Comparison of ENCODE assay signal across 1 cellular context in genomic region chr5:173094012-173094661, GRCh38.
TF ChIP-seq lines count a peak whose summit lies in the region.

No MANE protein-coding gene starts in this region.

TF ChIP-seq in HEK293, 187 proteins besides CTCF, POLR2A, EP300 and RAD21 (continued from another document):
- TF ChIP-seq, protein P1, sequence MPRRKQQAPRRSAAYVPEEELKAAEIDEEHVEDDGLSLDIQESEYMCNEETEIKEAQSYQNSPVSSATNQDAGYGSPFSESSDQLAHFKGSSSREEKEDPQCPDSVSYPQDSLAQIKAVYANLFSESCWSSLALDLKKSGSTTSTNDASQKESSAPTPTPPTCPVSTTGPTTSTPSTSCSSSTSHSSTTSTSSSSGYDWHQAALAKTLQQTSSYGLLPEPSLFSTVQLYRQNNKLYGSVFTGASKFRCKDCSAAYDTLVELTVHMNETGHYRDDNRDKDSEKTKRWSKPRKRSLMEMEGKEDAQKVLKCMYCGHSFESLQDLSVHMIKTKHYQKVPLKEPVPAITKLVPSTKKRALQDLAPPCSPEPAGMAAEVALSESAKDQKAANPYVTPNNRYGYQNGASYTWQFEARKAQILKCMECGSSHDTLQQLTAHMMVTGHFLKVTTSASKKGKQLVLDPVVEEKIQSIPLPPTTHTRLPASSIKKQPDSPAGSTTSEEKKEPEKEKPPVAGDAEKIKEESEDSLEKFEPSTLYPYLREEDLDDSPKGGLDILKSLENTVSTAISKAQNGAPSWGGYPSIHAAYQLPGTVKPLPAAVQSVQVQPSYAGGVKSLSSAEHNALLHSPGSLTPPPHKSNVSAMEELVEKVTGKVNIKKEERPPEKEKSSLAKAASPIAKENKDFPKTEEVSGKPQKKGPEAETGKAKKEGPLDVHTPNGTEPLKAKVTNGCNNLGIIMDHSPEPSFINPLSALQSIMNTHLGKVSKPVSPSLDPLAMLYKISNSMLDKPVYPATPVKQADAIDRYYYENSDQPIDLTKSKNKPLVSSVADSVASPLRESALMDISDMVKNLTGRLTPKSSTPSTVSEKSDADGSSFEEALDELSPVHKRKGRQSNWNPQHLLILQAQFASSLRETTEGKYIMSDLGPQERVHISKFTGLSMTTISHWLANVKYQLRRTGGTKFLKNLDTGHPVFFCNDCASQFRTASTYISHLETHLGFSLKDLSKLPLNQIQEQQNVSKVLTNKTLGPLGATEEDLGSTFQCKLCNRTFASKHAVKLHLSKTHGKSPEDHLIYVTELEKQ (tag by site-specific recombination; IDR thresholded peaks at IDR 0.05; ENCODE audit: borderline replicate concordance), result no peak
- TF ChIP-seq ZNF654 (tag by site-specific recombination; IDR thresholded peaks at IDR 0.05; ENCODE audit: low read depth) (no peak), ZFP37 (tag by site-specific recombination; IDR thresholded peaks at IDR 0.05) (0 out of 2 replicates have a peak, but pooled peaks have one; percentile 42), OSR2 (tag by site-specific recombination; IDR thresholded peaks at IDR 0.05) (peak; percentile 68; the same call in 1 of the 2 replicates), ZNF18 (tag by site-specific recombination; IDR thresholded peaks at IDR 0.05) (peak; percentile 59; the same call in 1 of the 2 replicates), ZNF692 (tag by site-specific recombination; IDR thresholded peaks at IDR 0.05) (peak; percentile 43; the same call in 1 of the 2 replicates), ZXDB (tag by site-specific recombination; IDR thresholded peaks at IDR 0.05) (0 out of 2 replicates have a peak, but pooled peaks have one; percentile 54), ZNF621 (tag by site-specific recombination; IDR thresholded peaks at IDR 0.05) (peak; percentile 65; the same call in 1 of the 2 replicates), ZNF2 (tag by site-specific recombination; IDR thresholded peaks at IDR 0.05) (no peak), ZEB2 (tag by site-specific recombination; IDR thresholded peaks at IDR 0.05) (peak; percentile 69), ZBTB17 (tag by site-specific recombination; IDR thresholded peaks at IDR 0.05) (peak; percentile 85), HIC1 (tag by site-specific recombination; IDR thresholded peaks at IDR 0.05) (0 out of 2 replicates have a peak, but pooled peaks have one; percentile 62), ZNF558 (tag by site-specific recombination; IDR thresholded peaks at IDR 0.05) (peak; percentile 75), SCRT1 (tag by site-specific recombination; IDR thresholded peaks at IDR 0.05; ENCODE audit: borderline replicate concordance) (peak; percentile 76; the same call in 1 of the 2 replicates), HOXD13 (CRISPR knock-in tag; IDR thresholded peaks at IDR 0.05; ENCODE audit: borderline replicate concordance) (0 out of 2 replicates have a peak, but pooled peaks have one; percentile 39), BCL11A (tag by site-specific recombination; IDR thresholded peaks at IDR 0.05; ENCODE audit: low read depth) (peak; percentile 27; the same call in 1 of the 2 replicates), SP7 (tag by site-specific recombination; IDR thresholded peaks at IDR 0.05) (peak; percentile 49; the same call in 1 of the 2 replicates), ZNF146 (tag by site-specific recombination; IDR thresholded peaks at IDR 0.05) (peak; percentile 82), GLIS2 (tag by site-specific recombination; IDR thresholded peaks at IDR 0.05) (no peak), KLF8 (tag by site-specific recombination; IDR thresholded peaks at IDR 0.05) (peak; percentile 58), KLF10 (tag by site-specific recombination; IDR thresholded peaks at IDR 0.05) (peak; percentile 58), ZNF664 (tag by site-specific recombination; IDR thresholded peaks at IDR 0.05) (peak; percentile 36; the same call in 1 of the 2 replicates)
- TF ChIP-seq, protein P2, sequence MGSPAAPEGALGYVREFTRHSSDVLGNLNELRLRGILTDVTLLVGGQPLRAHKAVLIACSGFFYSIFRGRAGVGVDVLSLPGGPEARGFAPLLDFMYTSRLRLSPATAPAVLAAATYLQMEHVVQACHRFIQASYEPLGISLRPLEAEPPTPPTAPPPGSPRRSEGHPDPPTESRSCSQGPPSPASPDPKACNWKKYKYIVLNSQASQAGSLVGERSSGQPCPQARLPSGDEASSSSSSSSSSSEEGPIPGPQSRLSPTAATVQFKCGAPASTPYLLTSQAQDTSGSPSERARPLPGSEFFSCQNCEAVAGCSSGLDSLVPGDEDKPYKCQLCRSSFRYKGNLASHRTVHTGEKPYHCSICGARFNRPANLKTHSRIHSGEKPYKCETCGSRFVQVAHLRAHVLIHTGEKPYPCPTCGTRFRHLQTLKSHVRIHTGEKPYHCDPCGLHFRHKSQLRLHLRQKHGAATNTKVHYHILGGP (tag by site-specific recombination; IDR thresholded peaks at IDR 0.05), result peak; percentile 54
- TF ChIP-seq, protein P3, sequence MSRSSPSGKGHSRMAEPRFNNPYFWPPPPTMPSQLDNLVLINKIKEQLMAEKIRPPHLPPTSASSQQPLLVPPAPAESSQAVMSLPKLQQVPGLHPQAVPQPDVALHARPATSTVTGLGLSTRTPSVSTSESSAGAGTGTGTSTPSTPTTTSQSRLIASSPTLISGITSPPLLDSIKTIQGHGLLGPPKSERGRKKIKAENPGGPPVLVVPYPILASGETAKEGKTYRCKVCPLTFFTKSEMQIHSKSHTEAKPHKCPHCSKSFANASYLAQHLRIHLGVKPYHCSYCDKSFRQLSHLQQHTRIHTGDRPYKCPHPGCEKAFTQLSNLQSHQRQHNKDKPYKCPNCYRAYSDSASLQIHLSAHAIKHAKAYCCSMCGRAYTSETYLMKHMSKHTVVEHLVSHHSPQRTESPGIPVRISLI (tag by site-specific recombination; IDR thresholded peaks at IDR 0.05), result peak; percentile 67
- TF ChIP-seq, protein P4, sequence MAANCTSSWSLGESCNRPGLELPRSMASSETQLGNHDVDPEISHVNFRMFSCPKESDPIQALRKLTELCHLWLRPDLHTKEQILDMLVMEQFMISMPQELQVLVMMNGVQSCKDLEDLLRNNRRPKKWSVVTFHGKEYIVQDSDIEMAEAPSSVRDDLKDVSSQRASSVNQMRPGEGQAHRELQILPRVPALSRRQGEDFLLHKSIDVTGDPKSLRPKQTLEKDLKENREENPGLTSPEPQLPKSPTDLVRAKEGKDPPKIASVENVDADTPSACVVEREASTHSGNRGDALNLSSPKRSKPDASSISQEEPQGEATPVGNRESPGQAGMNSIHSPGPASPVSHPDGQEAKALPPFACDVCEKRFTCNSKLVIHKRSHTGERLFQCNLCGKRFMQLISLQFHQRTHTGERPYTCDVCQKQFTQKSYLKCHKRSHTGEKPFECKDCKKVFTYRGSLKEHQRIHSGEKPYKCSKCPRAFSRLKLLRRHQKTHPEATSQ (tag by site-specific recombination; IDR thresholded peaks at IDR 0.05), result no peak
- TF ChIP-seq, protein P5, sequence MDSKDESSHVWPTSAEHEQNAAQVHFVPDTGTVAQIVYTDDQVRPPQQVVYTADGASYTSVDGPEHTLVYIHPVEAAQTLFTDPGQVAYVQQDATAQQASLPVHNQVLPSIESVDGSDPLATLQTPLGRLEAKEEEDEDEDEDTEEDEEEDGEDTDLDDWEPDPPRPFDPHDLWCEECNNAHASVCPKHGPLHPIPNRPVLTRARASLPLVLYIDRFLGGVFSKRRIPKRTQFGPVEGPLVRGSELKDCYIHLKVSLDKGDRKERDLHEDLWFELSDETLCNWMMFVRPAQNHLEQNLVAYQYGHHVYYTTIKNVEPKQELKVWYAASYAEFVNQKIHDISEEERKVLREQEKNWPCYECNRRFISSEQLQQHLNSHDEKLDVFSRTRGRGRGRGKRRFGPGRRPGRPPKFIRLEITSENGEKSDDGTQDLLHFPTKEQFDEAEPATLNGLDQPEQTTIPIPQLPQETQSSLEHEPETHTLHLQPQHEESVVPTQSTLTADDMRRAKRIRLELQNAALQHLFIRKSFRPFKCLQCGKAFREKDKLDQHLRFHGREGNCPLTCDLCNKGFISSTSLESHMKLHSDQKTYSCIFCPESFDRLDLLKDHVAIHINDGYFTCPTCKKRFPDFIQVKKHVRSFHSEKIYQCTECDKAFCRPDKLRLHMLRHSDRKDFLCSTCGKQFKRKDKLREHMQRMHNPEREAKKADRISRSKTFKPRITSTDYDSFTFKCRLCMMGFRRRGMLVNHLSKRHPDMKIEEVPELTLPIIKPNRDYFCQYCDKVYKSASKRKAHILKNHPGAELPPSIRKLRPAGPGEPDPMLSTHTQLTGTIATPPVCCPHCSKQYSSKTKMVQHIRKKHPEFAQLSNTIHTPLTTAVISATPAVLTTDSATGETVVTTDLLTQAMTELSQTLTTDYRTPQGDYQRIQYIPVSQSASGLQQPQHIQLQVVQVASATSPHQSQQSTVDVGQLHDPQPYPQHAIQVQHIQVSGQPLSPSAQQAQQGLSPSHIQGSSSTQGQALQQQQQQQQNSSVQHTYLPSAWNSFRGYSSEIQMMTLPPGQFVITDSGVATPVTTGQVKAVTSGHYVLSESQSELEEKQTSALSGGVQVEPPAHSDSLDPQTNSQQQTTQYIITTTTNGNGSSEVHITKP (tag by site-specific recombination; IDR thresholded peaks at IDR 0.05), result peak; percentile 54
